9 cellular contexts compared by ENCODE assay signal in the genomic region with DNA sequence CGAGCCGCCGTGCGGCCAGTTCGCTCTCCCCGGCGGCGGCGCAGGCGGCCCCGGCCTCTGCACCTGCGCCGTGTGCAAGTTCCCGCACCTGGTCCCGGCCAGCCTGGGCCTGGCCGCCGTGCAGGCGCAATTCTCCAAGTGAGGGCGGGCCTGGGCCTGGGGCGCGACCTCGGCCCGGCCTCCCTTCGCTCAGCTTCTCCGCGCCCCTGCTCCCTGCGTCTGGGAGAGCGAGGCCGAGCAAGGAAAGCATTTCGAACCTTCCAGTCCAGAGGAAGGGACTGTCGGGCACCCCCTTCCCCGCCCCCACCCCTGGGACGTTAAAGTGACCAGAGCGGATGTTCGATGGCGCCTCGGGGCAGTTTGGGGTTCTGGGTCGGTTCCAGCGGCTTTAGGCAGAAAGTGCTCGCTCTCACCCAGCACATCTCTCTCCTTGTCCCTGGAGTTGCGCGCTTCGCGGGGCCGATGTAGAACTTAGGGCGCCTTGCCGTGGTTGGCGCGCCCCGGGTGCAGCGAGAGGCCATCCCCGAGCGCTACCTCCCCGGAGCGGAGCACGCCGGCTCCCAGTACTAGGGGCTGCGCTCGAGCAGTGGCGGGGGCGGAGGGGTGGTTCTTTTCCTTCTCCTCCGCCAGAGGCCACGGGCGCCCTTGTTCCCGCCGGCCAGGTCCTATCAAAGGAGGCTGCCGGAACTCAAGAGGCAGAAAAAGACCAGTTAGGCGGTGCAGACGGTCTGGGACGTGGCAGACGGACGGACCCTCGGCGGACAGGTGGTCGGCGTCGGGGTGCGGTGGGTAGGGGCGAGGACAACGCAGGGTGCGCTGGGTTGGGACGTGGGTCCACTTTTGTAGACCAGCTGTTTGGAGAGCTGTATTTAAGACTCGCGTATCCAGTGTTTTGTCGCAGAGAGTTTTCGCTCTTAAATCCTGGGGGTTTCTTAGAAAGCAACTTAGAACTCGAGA. TPM values are rescaled to one million over a fixed set of nuclear protein-coding genes. Genes with fewer than 3 reads are reported as not detected.
DNase-seq lines count a peak whose midpoint lies in the region; ATAC-seq and TF ChIP-seq lines count a peak whose summit lies in the region.
"Had no signal": no experiment of that assay in that cellular context is flagged by ENCODE, and none has a peak within 500 bp of the region (broad histone marks: within the 10 kb centered on the region; RNA-seq: fewer than 3 reads in every experiment).

No MANE protein-coding gene starts in this region.

- H3K4me1 ChIP-seq in Panc1 (ENCODE audit: control insufficient read depth, insufficient read depth, low read length) (no peaks in the 10 kb centered on the region), endocrine pancreas (ENCODE audit: control insufficient read depth, insufficient read depth, low read length) (no peaks in the 10 kb centered on the region)

- no TSS peak for BruUV-seq in Panc1 (replicated peaks; lab: Mats Ljungman, UMichigan)

- CTCF ChIA-PET in Panc1 (lab: Charles Lee) = no interaction called here

- peak overlapping the region; percentile 68 for H3K4me3 Mint-ChIP-seq in nephron progenitor cell

- H3K9me3 ChIP-seq in Panc1 (ENCODE audit: control insufficient read depth, insufficient read depth, low read depth, low read length) (no peaks in the 10 kb centered on the region), endocrine pancreas (ENCODE audit: control insufficient read depth, low read length) (no peaks in the 10 kb centered on the region)

- H3K9ac ChIP-seq in endocrine pancreas (ENCODE audit: control insufficient read depth, insufficient read depth, low read length) = no peak overlapping the region

- H3K36me3 ChIP-seq in Panc1 (ENCODE audit: control insufficient read depth, insufficient read depth, low read length) = no peaks in the 10 kb centered on the region
- no peaks in the 10 kb centered on the region for H3K36me3 ChIP-seq in endocrine pancreas (ENCODE audit: control insufficient read depth, insufficient read depth, low read length)

- H3K27ac Mint-ChIP-seq in nephron progenitor cell = no peak overlapping the region

- no peak for DNase-seq in Panc1 (ENCODE audit: low read depth, low spot score)
- DNase-seq in nephron progenitor cell = peak; percentile 55
- no peak for DNase-seq in germinal center (ENCODE audit: low spot score)
- DNase-seq in cerebellum (ENCODE audit: low spot score) = no peak

- H3K27me3 ChIP-seq in Panc1 (ENCODE audit: control insufficient read depth, insufficient read depth, low read length) = peaks cover 20% of the 10 kb centered on the region
- H3K27me3 ChIP-seq in endocrine pancreas (ENCODE audit: control insufficient read depth, insufficient read depth, low read length) = peaks cover 17% of the 10 kb centered on the region

- in situ Hi-C loops in Panc1 (cut with HindIII; ENCODE audit: low pct_unique_long_range_greater_than_20kb, low sequenced_read_pairs) = no loop called here

- H3K9me3 Mint-ChIP-seq in nephron progenitor cell = peaks cover 17% of the 10 kb centered on the region

- peaks cover 98% of the 10 kb centered on the region for H3K27me3 Mint-ChIP-seq in nephron progenitor cell (ENCODE audit: low read depth, poor library complexity)

- ATAC-seq in GM19395 (IDR thresholded peaks at IDR 0.05; ENCODE audit: unreplicated experiment) (peak; percentile 25), Panc1 (peak; percentile 61), GM18517 (IDR thresholded peaks at IDR 0.05; ENCODE audit: unreplicated experiment) (no peak), GM18520 (IDR thresholded peaks at IDR 0.05; ENCODE audit: unreplicated experiment) (no peak)

- peaks cover 12% of the 10 kb centered on the region for H3K4me1 Mint-ChIP-seq in nephron progenitor cell

- intact Hi-C loops in Panc1 (cut with micrococcal nuclease; ENCODE audit: unreplicated experiment) = no loop called here

- no peaks in the 10 kb centered on the region for H3K36me3 Mint-ChIP-seq in nephron progenitor cell (ENCODE audit: low read depth)

- POLR2A ChIA-PET in Panc1 (lab: Charles Lee) = no interaction called here

- TF ChIP-seq CTCF in Panc1 (IDR thresholded peaks at IDR 0.05) (no peak), nephron progenitor cell (IDR thresholded peaks at IDR 0.05) (no peak)

- H3K27ac ChIP-seq in Panc1 (ENCODE audit: low read length) = no peak overlapping the region

- H3K4me3 ChIP-seq in Panc1 (ENCODE audit: low read depth in 2 of 2, low read length in 2 of 2) = peak overlapping the region; percentile 31 to 46
- H3K4me3 ChIP-seq in endocrine pancreas (ENCODE audit: control insufficient read depth, insufficient read depth, low read length) = peak overlapping the region; percentile 35

RNA-seq across cellular contexts. Expression of a gene that starts 1.3 kb away (rescaled TPM):
- total RNA-seq in Panc1 (2021; ENCODE audit: unreplicated experiment) (0.21 TPM), cerebellum (6.7 TPM)
- not detected for polyA plus RNA-seq in Panc1 (2012; ENCODE audit: insufficient read length)
- total RNA-seq: NCI-H460 had no signal

RNA-seq across cellular contexts. Expression of a gene that starts 45.5 kb away (rescaled TPM):
- total RNA-seq in Panc1 (2021; ENCODE audit: unreplicated experiment) = not detected
- polyA plus RNA-seq in Panc1 (2012; ENCODE audit: insufficient read length) = not detected
- 14.4 TPM for total RNA-seq in cerebellum
- total RNA-seq: NCI-H460 had no signal

Comparison
In these comparisons a context has a peak if more than half of its experiments do, and no peak if none do; other contexts are left out.
1. ATAC-seq: peak in GM19395 (single experiment) and Panc1 (single experiment); none in GM18517 (single experiment) and GM18520 (single experiment).
2. RNA of a gene that starts 45.5 kb away (total RNA-seq): 14.4 TPM in cerebellum (single experiment); not detected in Panc1 (single experiment); every median in the first group is over 10 times any median in the second.